Comparison of ENCODE assay signal across 8 cellular contexts in genomic region chr7:149496642-149497391, GRCh38. TPM values are rescaled to one million over a fixed set of nuclear protein-coding genes. Genes with fewer than 3 reads are reported as not detected.
DNase-seq lines count a peak whose midpoint lies in the region; ATAC-seq, FAIRE-seq and TF ChIP-seq lines count a peak whose summit lies in the region.

No MANE protein-coding gene starts in this region.

- DNase-seq in BE2C (peak; percentile 38), T-helper 9 cell (peak; percentile 39), immature natural killer cell (peak; percentile 48 to 60 (median 55)), urothelium cell line (ENCODE audit: low spot score) (no peak)
- DNase-seq in stimulated activated CD4-positive, alpha-beta T cell treated with anti-CD3 and anti-CD28 coated beads, Interleukin-15, amount 100 ng/mL, for 1 hour (ENCODE audit: low read depth in 1 of 2, low spot score in 1 of 2) = peak; percentile 15 to 42

- no peak for FAIRE-seq in urothelium cell line (lab: Jason Lieb, UNC)

- no peaks in the 10 kb centered on the region for H3K4me1 ChIP-seq in BE2C

- H3K27me3 Mint-ChIP-seq in brain = peaks cover 31% of the 10 kb centered on the region
- H3K27me3 Mint-ChIP-seq in immature natural killer cell (ENCODE audit: low read depth in 3 of 3) = peaks cover 2 to 5% (median 5%) of the 10 kb centered on the region in 3 donors

- TF ChIP-seq CTCF in BE2C (IDR thresholded peaks at IDR 0.05; ENCODE audit: low read depth, low read length) (no peak), brain (conservative IDR thresholded peaks at IDR 0.05) (no peak)

- H3K4me3 Mint-ChIP-seq in brain (peak overlapping the region; percentile 94 to 99 (median 97)), immature natural killer cell (peak overlapping the region; percentile 92 to 97 (median 94))

- H3K27ac Mint-ChIP-seq in brain (peak overlapping the region; percentile 89 to 99 (median 98)), immature natural killer cell (peak overlapping the region; percentile 88 to 97 (median 94))

- no peaks in the 10 kb centered on the region for H3K9me3 ChIP-seq in BE2C

- H3K4me3 ChIP-seq in BE2C (ENCODE audit: low read depth, low read length) = peak overlapping the region; percentile 88

- H3K9me3 Mint-ChIP-seq in brain = no peaks in the 10 kb centered on the region
- no peaks in the 10 kb centered on the region for H3K9me3 Mint-ChIP-seq in immature natural killer cell

- H3K36me3 ChIP-seq in BE2C = peaks cover 22% of the 10 kb centered on the region

- ATAC-seq in GM19328 (IDR thresholded peaks at IDR 0.05; ENCODE audit: unreplicated experiment) (peak; percentile 26), HG03457 (IDR thresholded peaks at IDR 0.05; ENCODE audit: unreplicated experiment) (peak; percentile 10)

- H3K4me1 Mint-ChIP-seq in brain (peaks cover 23% of the 10 kb centered on the region), immature natural killer cell (peaks cover 37 to 51% of the 10 kb centered on the region in 2 donors)

- H3K27me3 ChIP-seq in BE2C = no peaks in the 10 kb centered on the region; the same call in 1 of the 2 replicates

- H3K36me3 Mint-ChIP-seq in brain (peaks cover 27% of the 10 kb centered on the region), immature natural killer cell (peaks cover 4 to 14% (median 9%) of the 10 kb centered on the region in 3 donors)

RNA-seq across cellular contexts. Expression of gene ZNF746, which starts 0.8 kb away (rescaled TPM):
- 22.7 TPM for polyA plus RNA-seq in BE2C (2012; ENCODE audit: insufficient read depth, insufficient read length, low read depth)
- polyA plus RNA-seq in brain (ENCODE audit: insufficient read depth, low read depth, low replicate concordance) (12.5 TPM), immature natural killer cell (10 to 100 TPM in 1 of 3 donors, 1 to 10 TPM in 2; 5.4 to 13.1 (median 6.3) TPM)

RNA-seq across cellular contexts. Expression of gene ZNF777, which starts 36.0 kb away (rescaled TPM):
- polyA plus RNA-seq in BE2C (2012; ENCODE audit: insufficient read depth, insufficient read length, low read depth) = 34.3 TPM
- 19.2 TPM for polyA plus RNA-seq in brain (ENCODE audit: insufficient read depth, low read depth, low replicate concordance)
- 1 to 10 TPM in 1 of 3 donors, under 1 TPM in 2; 0.05 to 2.2 (median 0.70) TPM for polyA plus RNA-seq in immature natural killer cell
